16 cellular contexts compared by ENCODE assay signal in the genomic region with DNA sequence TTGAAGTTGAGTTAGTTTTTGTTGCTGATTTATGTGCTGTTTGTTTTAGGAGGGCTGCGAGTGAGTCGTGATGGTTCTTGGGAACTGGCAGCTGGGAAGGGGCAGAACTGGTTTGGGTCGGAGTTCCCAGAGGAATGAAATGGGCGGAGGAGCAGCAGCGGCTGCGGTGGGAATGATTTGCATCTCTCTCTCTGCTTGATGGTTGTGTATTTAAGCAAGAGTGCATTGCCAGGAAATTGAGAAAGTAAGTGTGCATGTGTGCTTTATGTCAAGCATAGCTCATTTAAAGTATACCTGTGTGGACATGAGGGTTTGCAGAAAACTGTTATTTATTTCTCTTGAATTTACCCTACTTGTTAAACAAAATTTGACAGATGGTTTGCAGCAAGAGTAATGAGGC.
DNase-seq lines count a peak whose midpoint lies in the region; ATAC-seq and TF ChIP-seq lines count a peak whose summit lies in the region.
"Had no signal": no experiment of that assay in that cellular context is flagged by ENCODE, and none has a peak within 500 bp of the region (broad histone marks: within the 10 kb centered on the region; RNA-seq: fewer than 3 reads in every experiment).

No MANE protein-coding gene starts in this region.

- CTCF ChIA-PET in CD8-positive, alpha-beta memory T cell (lab: Charles Lee), result no interaction called here

- intact Hi-C loops in thyroid gland (cut with DNase I), result no loop called here

- no peak for TF ChIP-seq POLR2A in thyroid gland (IDR thresholded peaks at IDR 0.05)

- H3K9me3 ChIP-seq in thyroid gland, result no peaks in the 10 kb centered on the region
- H3K9me3 ChIP-seq in CD8-positive, alpha-beta memory T cell (ENCODE audit: low read length), result no peaks in the 10 kb centered on the region
- H3K9me3 ChIP-seq: SJSA1 had no signal

- no peak overlapping the region for H3K4me3 ChIP-seq in thyroid gland (replicated peaks in 1 of 3)
- no peak overlapping the region for H3K4me3 ChIP-seq in CD8-positive, alpha-beta memory T cell (ENCODE audit: low read length)
- H3K4me3 ChIP-seq: cardiac muscle cell, SJSA1 had no signal

- no peaks in the 10 kb centered on the region for H3K27me3 ChIP-seq in thyroid gland
- peaks cover 3% of the 10 kb centered on the region for H3K27me3 ChIP-seq in CD8-positive, alpha-beta memory T cell (ENCODE audit: insufficient read depth, low read length, poor library complexity, severe bottlenecking)
- H3K27me3 ChIP-seq: cardiac muscle cell, SJSA1 had no signal

- POLR2A ChIA-PET in CD8-positive, alpha-beta memory T cell (lab: Charles Lee), result no interaction called here

- H3K4me3 Mint-ChIP-seq in CD8-positive, alpha-beta memory T cell, result no peak overlapping the region
- H3K4me3 Mint-ChIP-seq: activated T-cell treated with anti-CD3 and anti-CD28 coated beads, Interleukin-2, amount 50 U/mL, for 72 hours had no signal

- peaks cover 17 to 21% of the 10 kb centered on the region in 2 donors for H3K4me1 ChIP-seq in thyroid gland
- no peaks in the 10 kb centered on the region for H3K4me1 ChIP-seq in CD8-positive, alpha-beta memory T cell (ENCODE audit: insufficient read depth, low read length)
- H3K4me1 ChIP-seq: SJSA1 had no signal

- no peaks in the 10 kb centered on the region for H3K36me3 Mint-ChIP-seq in CD8-positive, alpha-beta memory T cell

- H3K4me1 Mint-ChIP-seq in CD8-positive, alpha-beta memory T cell, result peaks cover 0 to 14% (median 2%) of the 10 kb centered on the region in 3 donors

- peaks cover 6 to 20% (median 9%) of the 10 kb centered on the region in 5 donors for H3K9me3 Mint-ChIP-seq in CD8-positive, alpha-beta memory T cell

- peak; percentile 6 for DNase-seq in NCI-H1436 (lab: John Stamatoyannopoulos, UW)
- DNase-seq in NCI-H1436 treated with DMSO at 0.1 percent for 48 hours (lab: John Stamatoyannopoulos, UW), result no peak
- peak; percentile 33 for DNase-seq in SW480 (ENCODE audit: low spot score)
- peak; percentile 62 for DNase-seq in islet precursor cell
- DNase-seq in thyroid gland, result peak; percentile 83
- no peak for DNase-seq in CD8-positive, alpha-beta memory T cell
- DNase-seq: activated CD4-positive, CD25-positive, alpha-beta regulatory T cell treated with anti-CD3 and anti-CD28 coated beads, Interleukin-2, amount 50 U/mL, for 72 hours; activated T-cell treated with anti-CD3 and anti-CD28 coated beads, Interleukin-2, amount 50 U/mL, for 72 hours; KG1; NK-92 treated with Interleukin-12 subunit alpha and Interleukin-12 subunit beta, amount 100 ng/mL, for 24 hours; stimulated activated naive CD8-positive, alpha-beta T cell treated with anti-CD3 and anti-CD28 coated beads, Interleukin-15, Interleukin-2, amounts not matched to agents 100 U/mL and 50 U/mL, for 24 hours had no signal

- peaks cover 11 to 17% of the 10 kb centered on the region in 2 donors for H3K27me3 Mint-ChIP-seq in CD8-positive, alpha-beta memory T cell

- no peak for TF ChIP-seq CTCF in thyroid gland (IDR thresholded peaks at IDR 0.05)

- peak overlapping the region; percentile 29 to 36 (median 33) for H3K27ac ChIP-seq in thyroid gland
- no peak overlapping the region for H3K27ac ChIP-seq in CD8-positive, alpha-beta memory T cell (ENCODE audit: low read depth, low read length)
- H3K27ac ChIP-seq: cardiac muscle cell, SJSA1 had no signal

- no peak overlapping the region for H3K27ac Mint-ChIP-seq in CD8-positive, alpha-beta memory T cell
- H3K27ac Mint-ChIP-seq: activated T-cell treated with anti-CD3 and anti-CD28 coated beads, Interleukin-2, amount 50 U/mL, for 72 hours had no signal

- no peak for ATAC-seq in HG03097 (IDR thresholded peaks at IDR 0.05; ENCODE audit: low FRiP score, unreplicated experiment)
- no peak for ATAC-seq in HG03045 (IDR thresholded peaks at IDR 0.05; ENCODE audit: unreplicated experiment)
- ATAC-seq: activated T-cell treated with anti-CD3 and anti-CD28 coated beads, Interleukin-2, amount 50 U/mL, for 72 hours; esophagus mucosa; stimulated activated naive CD8-positive, alpha-beta T cell treated with anti-CD3 and anti-CD28 coated beads, Interleukin-15, Interleukin-2, amounts not matched to agents 100 U/mL and 50 U/mL, for 24 hours had no signal

- no peaks in the 10 kb centered on the region for H3K36me3 ChIP-seq in thyroid gland
- H3K36me3 ChIP-seq in CD8-positive, alpha-beta memory T cell (ENCODE audit: insufficient read depth, low read length), result no peaks in the 10 kb centered on the region
- H3K36me3 ChIP-seq: cardiac muscle cell, SJSA1 had no signal

- WGBS in thyroid gland, 2 donors, result 26 to 34% methylated on average over 6 of the region's 6 CpGs

Comparison
In these comparisons a context has a peak if more than half of its experiments do, and no peak if none do; other contexts are left out.
1. DNase-seq: peak in NCI-H1436 (single experiment), SW480 (single experiment), islet precursor cell (single experiment) and thyroid gland (2 of 2); none in NCI-H1436 treated with DMSO at 0.1 percent for 48 hours (single experiment) and CD8-positive, alpha-beta memory T cell (0 of 5).